Comparison of ENCODE assay signal across 9 cellular contexts in genomic region chr15:29139540-29140459, GRCh38.
DNase-seq lines count a peak whose midpoint lies in the region; ATAC-seq and TF ChIP-seq lines count a peak whose summit lies in the region.
"Had no signal": no experiment of that assay in that cellular context is flagged by ENCODE, and none has a peak within 500 bp of the region (broad histone marks: within the 10 kb centered on the region; RNA-seq: fewer than 3 reads in every experiment).

No MANE protein-coding gene starts in this region.

- H3K27me3 Mint-ChIP-seq in activated T-helper 2 cell treated with anti-CD3 and anti-CD28 coated beads, Interferon-gamma antibody, Interleukin-2, Interleukin-4, amounts not matched to agents 10 μg/mL and 5 μg/mL and 100 μg/mL, durations not matched to agents 14 hours and 24 hours and 36 hours (ENCODE audit: low read depth) = peaks cover 20% of the 10 kb centered on the region

- no peaks in the 10 kb centered on the region for H4K20me1 ChIP-seq in OCI-LY7 (ENCODE audit: insufficient read depth, low read length)

- H3K9me2 ChIP-seq in OCI-LY7 (ENCODE audit: insufficient read depth, low read length) = no peaks in the 10 kb centered on the region

- intact Hi-C loops in OCI-LY7 (cut with micrococcal nuclease; ENCODE audit: unreplicated experiment) = loop anchor here (10.0 kb wide), 1 partner anchor 125 kb away; the partner anchor contains the start of gene NSMCE3
- intact Hi-C loops in activated T-helper 2 cell treated with anti-CD3 and anti-CD28 coated beads, Interferon-gamma antibody, Interleukin-2, Interleukin-4, amounts not matched to agents 10 μg/mL and 5 μg/mL and 100 μg/mL, durations not matched to agents 14 hours and 24 hours and 36 hours (cut with micrococcal nuclease) = loop anchor here (2.0 kb wide), 1 partner anchor 129 kb away; the partner anchor contains the start of gene NSMCE3

- H3K9me3 ChIP-seq in OCI-LY7 (ENCODE audit: low read length) = no peaks in the 10 kb centered on the region

- ATAC-seq in HG02642 (IDR thresholded peaks at IDR 0.05; ENCODE audit: poor library complexity, unreplicated experiment) (peak; percentile 72), HG02840 (IDR thresholded peaks at IDR 0.05; ENCODE audit: low FRiP score, unreplicated experiment) (no peak)

- H3K4me1 ChIP-seq in OCI-LY7 (ENCODE audit: insufficient read depth, low read length, poor library complexity, severe bottlenecking) = no peaks in the 10 kb centered on the region

- in situ Hi-C loops in G401 (cut with HindIII; ENCODE audit: low sequenced_read_pairs) = no loop called here

- CTCF ChIA-PET in OCI-LY7 (lab: Charles Lee; ENCODE audit: unreplicated experiment) = interaction anchor here (0.6 to 0.7 kb wide), 2 partner anchors 9 to 17 kb away, joined by 3 read pairs; no protein-coding TSS in a partner anchor

- H3K36me3 Mint-ChIP-seq in activated T-helper 2 cell treated with anti-CD3 and anti-CD28 coated beads, Interferon-gamma antibody, Interleukin-2, Interleukin-4, amounts not matched to agents 10 μg/mL and 5 μg/mL and 100 μg/mL, durations not matched to agents 14 hours and 24 hours and 36 hours (ENCODE audit: low read depth) = no peaks in the 10 kb centered on the region

- no peak overlapping the region for H3K4me2 ChIP-seq in OCI-LY7 (ENCODE audit: low read length)

- no peak overlapping the region for H3K4me3 Mint-ChIP-seq in activated T-helper 2 cell treated with anti-CD3 and anti-CD28 coated beads, Interferon-gamma antibody, Interleukin-2, Interleukin-4, amounts not matched to agents 10 μg/mL and 5 μg/mL and 100 μg/mL, durations not matched to agents 14 hours and 24 hours and 36 hours (ENCODE audit: low read depth)
- H3K4me3 Mint-ChIP-seq: dendritic cell treated with granulocyte-macrophage colony-stimulating factor and Interleukin-4, amounts not matched to agents 40 ng/mL and 50 ng/mL, for 4 days had no signal

- no peaks in the 10 kb centered on the region for H3K36me3 ChIP-seq in OCI-LY7 (ENCODE audit: insufficient read depth, low read length)

- H3K4me1 Mint-ChIP-seq in activated T-helper 2 cell treated with anti-CD3 and anti-CD28 coated beads, Interferon-gamma antibody, Interleukin-2, Interleukin-4, amounts not matched to agents 10 μg/mL and 5 μg/mL and 100 μg/mL, durations not matched to agents 14 hours and 24 hours and 36 hours (ENCODE audit: low read depth) = peaks cover 5% of the 10 kb centered on the region

- peak; percentile 84 for TF ChIP-seq CTCF in OCI-LY7 (conservative IDR thresholded peaks at IDR 0.05; ENCODE audit: low read length)

- H3K27ac Mint-ChIP-seq in activated T-helper 2 cell treated with anti-CD3 and anti-CD28 coated beads, Interferon-gamma antibody, Interleukin-2, Interleukin-4, amounts not matched to agents 10 μg/mL and 5 μg/mL and 100 μg/mL, durations not matched to agents 14 hours and 24 hours and 36 hours = no peak overlapping the region
- H3K27ac Mint-ChIP-seq: dendritic cell treated with granulocyte-macrophage colony-stimulating factor and Interleukin-4, amounts not matched to agents 40 ng/mL and 50 ng/mL, for 4 days had no signal

- H3K9me3 Mint-ChIP-seq in activated T-helper 2 cell treated with anti-CD3 and anti-CD28 coated beads, Interferon-gamma antibody, Interleukin-2, Interleukin-4, amounts not matched to agents 10 μg/mL and 5 μg/mL and 100 μg/mL, durations not matched to agents 14 hours and 24 hours and 36 hours = no peaks in the 10 kb centered on the region
- H3K9me3 Mint-ChIP-seq: dendritic cell treated with granulocyte-macrophage colony-stimulating factor and Interleukin-4, amounts not matched to agents 40 ng/mL and 50 ng/mL, for 4 days had no signal

- H3K27ac ChIP-seq in OCI-LY7 (ENCODE audit: low read depth, low read length, poor library complexity, severe bottlenecking) = no peak overlapping the region

- H2AFZ ChIP-seq in OCI-LY7 (ENCODE audit: low read length) = no peak overlapping the region

- POLR2A ChIA-PET in OCI-LY7 (lab: Charles Lee) = interaction anchor here (0.9 kb wide), 1 partner anchor 129 kb away, joined by 3 read pairs; no protein-coding TSS in a partner anchor

- DNase-seq in G401 (ENCODE audit: low spot score) (peak; percentile 46), OCI-LY7 (ENCODE audit: low spot score) (peak; percentile 43), germinal center (ENCODE audit: low spot score) (peak; percentile 73), pons (ENCODE audit: low spot score) (peak; percentile 12), NCI-H446 treated with DMSO at 0.1 percent for 48 hours (lab: John Stamatoyannopoulos, UW) (no peak)
- DNase-seq in activated T-helper 2 cell treated with anti-CD3 and anti-CD28 coated beads, Interferon-gamma antibody, Interleukin-2, Interleukin-4, amounts not matched to agents 10 μg/mL and 5 μg/mL and 100 μg/mL, durations not matched to agents 14 hours and 24 hours and 36 hours (ENCODE audit: low spot score) = peak; percentile 42

- H3K79me2 ChIP-seq in OCI-LY7 (ENCODE audit: insufficient read depth, low read depth, low read length) = no peaks in the 10 kb centered on the region

- BruUV-seq in OCI-LY7 (replicated peaks; lab: Mats Ljungman, UMichigan) = no TSS peak

- no peak overlapping the region for H3K4me3 ChIP-seq in OCI-LY7 (ENCODE audit: low read depth, low read length, poor library complexity, severe bottlenecking)
